Comparison of ENCODE assay signal across 23 cellular contexts in the genomic region with DNA sequence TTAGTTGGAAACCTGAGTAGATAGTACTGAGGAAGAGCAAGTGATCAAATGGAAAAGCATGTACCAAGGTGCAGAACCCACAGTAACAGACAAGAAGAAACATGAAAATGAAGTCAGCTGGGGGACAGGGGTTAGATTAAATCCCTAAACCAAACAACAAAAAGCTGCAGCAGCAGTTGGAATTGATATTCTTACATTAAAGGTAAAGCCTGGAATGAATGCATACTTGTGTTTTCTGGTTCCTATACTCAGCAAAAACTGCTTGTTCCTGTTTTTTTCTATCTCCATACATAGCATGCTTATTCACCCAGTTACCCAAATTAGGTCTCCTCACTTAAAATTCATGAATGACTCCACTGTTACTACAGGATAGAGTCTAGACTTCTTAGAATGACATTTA.
DNase-seq lines count a peak whose midpoint lies in the region; ATAC-seq and TF ChIP-seq lines count a peak whose summit lies in the region.
"Had no signal": no experiment of that assay in that cellular context is flagged by ENCODE, and none has a peak within 500 bp of the region (broad histone marks: within the 10 kb centered on the region; RNA-seq: fewer than 3 reads in every experiment).

No MANE protein-coding gene starts in this region.

- H3K9me3 Mint-ChIP-seq in HFFc6: peaks cover 12% of the 10 kb centered on the region

- H3K27me3 ChIP-seq in IMR-90 (ENCODE audit: control insufficient read depth, insufficient read depth, low read length): no peaks in the 10 kb centered on the region
- no peaks in the 10 kb centered on the region for H3K27me3 ChIP-seq in esophagus squamous epithelium
- H3K27me3 ChIP-seq: SJSA1 had no signal

- no peak overlapping the region for H3K27ac Mint-ChIP-seq in HFFc6
- H3K27ac Mint-ChIP-seq: CD8-positive, alpha-beta memory T cell; stimulated activated naive B cell treated with anti-CD40 and anti-IgM and Interleukin-4, amounts not matched to agents 10 μg/mL and 1 μg/mL and 100 μg/mL, for 72 hours; T-helper 17 cell had no signal

- H3K36me3 Mint-ChIP-seq in HFFc6 (ENCODE audit: low read depth): peaks cover 35% of the 10 kb centered on the region

- H3K79me1 ChIP-seq in IMR-90 (ENCODE audit: low read depth in 1 of 2, low read length in 2 of 2): peaks cover 27 to 33% of the 10 kb centered on the region in 2 experiments

- H3K36me3 ChIP-seq in IMR-90 (ENCODE audit: control insufficient read depth, insufficient read depth, low read length) (no peaks in the 10 kb centered on the region; the same call in 1 of the 2 replicates), esophagus squamous epithelium (no peaks in the 10 kb centered on the region)
- H3K36me3 ChIP-seq: WERI-Rb-1 had no signal

- H2AFZ ChIP-seq in IMR-90 (replicated peaks; ENCODE audit: low read length, poor library complexity): no peak overlapping the region

- H2BK5ac ChIP-seq in IMR-90 (ENCODE audit: low read depth, low read length, poor library complexity, severe bottlenecking): no peak overlapping the region

- TF ChIP-seq POLR2A in IMR-90 (IDR thresholded peaks at IDR 0.05; ENCODE audit: low read depth, low read length) (no peak), esophagus squamous epithelium (IDR thresholded peaks at IDR 0.05) (no peak)

- intact Hi-C loops in IMR-90 (cut with micrococcal nuclease): no loop called here
- intact Hi-C loops in esophagus squamous epithelium (cut with DNase I): no loop called here

- POLR2A ChIA-PET in IMR-90 (lab: Charles Lee; ENCODE audit: unreplicated experiment): no interaction called here

- CTCF ChIA-PET in IMR-90 (lab: Yijun Ruan, JAX): no interaction called here

- H4K5ac ChIP-seq in IMR-90 (ENCODE audit: low read depth, low read length): no peak overlapping the region

- ATAC-seq in IMR-90 (ENCODE audit: low read depth): no peak
- ATAC-seq: GM12878; natural killer cell; stimulated activated naive B cell treated with anti-CD40 and anti-IgM and Interleukin-4, amounts not matched to agents 10 μg/mL and 1 μg/mL and 100 μg/mL, for 72 hours; T-helper 17 cell had no signal

- H3K23ac ChIP-seq in IMR-90 (ENCODE audit: low read depth, low read length): no peak overlapping the region; the same call in 1 of the 2 replicates

- peak overlapping the region; percentile 33; the same call in 1 of the 2 replicates for H4K91ac ChIP-seq in IMR-90 (ENCODE audit: insufficient read depth, low read depth, low read length)

- H3K4me1 ChIP-seq in IMR-90 (ENCODE audit: control insufficient read depth, insufficient read depth, low read length) (peaks cover 9% of the 10 kb centered on the region), esophagus squamous epithelium (peaks cover 8 to 60% (median 20%) of the 10 kb centered on the region in 3 donors)

- H3K4me3 Mint-ChIP-seq in HFFc6: no peak overlapping the region
- H3K4me3 Mint-ChIP-seq: CD8-positive, alpha-beta memory T cell; natural killer cell; stimulated activated naive B cell treated with anti-CD40 and anti-IgM and Interleukin-4, amounts not matched to agents 10 μg/mL and 1 μg/mL and 100 μg/mL, for 72 hours; T-helper 17 cell had no signal

- no TSS peak for BruUV-seq in IMR-90 (replicated peaks; lab: Mats Ljungman, UMichigan)

- no peak overlapping the region for H3K14ac ChIP-seq in IMR-90 (replicated peaks; ENCODE audit: low read depth, low read length)

- no peak overlapping the region; the same call in 1 of the 2 replicates for H3K18ac ChIP-seq in IMR-90 (ENCODE audit: low read depth, low read length)

- H3K4ac ChIP-seq in IMR-90 (ENCODE audit: low read depth, low read length): no peak overlapping the region

- peaks cover 21% of the 10 kb centered on the region for H3K4me1 Mint-ChIP-seq in HFFc6 (ENCODE audit: low read depth)
- H3K4me1 Mint-ChIP-seq: T-helper 17 cell had no signal

- no peak overlapping the region for H3K4me2 ChIP-seq in IMR-90 (ENCODE audit: low read depth, low read length)

- H3K4me3 ChIP-seq in IMR-90 (ENCODE audit: insufficient read depth, low read depth, low read length) (no peak overlapping the region), esophagus squamous epithelium (no peak overlapping the region)
- H3K4me3 ChIP-seq: GM12878, SJSA1 had no signal

- peak; percentile 74 to 77 for DNase-seq in AML-193 (lab: John Stamatoyannopoulos, UW)
- no peak for DNase-seq in IMR-90
- peak; percentile 24 for DNase-seq in RPMI7951 (ENCODE audit: low read depth)
- DNase-seq in esophagus squamous epithelium (lab: John Stamatoyannopoulos, UW): no peak
- DNase-seq in A172 (ENCODE audit: low spot score): no peak
- no peak for DNase-seq in NCI-H510A treated with DMSO at 0.1 percent for 48 hours (lab: John Stamatoyannopoulos, UW)
- DNase-seq in activated CD8-positive, alpha-beta memory T cell treated with anti-CD3 and anti-CD28 coated beads for 24 hours: no peak
- no peak for DNase-seq in HFFc6
- DNase-seq: activated CD4-positive, alpha-beta T cell treated with anti-CD3 and anti-CD28 coated beads, Interleukin-2, amount 50 U/mL, for 48 hours; activated gamma-delta T cell; caudate nucleus; CD8-positive, alpha-beta memory T cell; DMS53; mesendoderm; natural killer cell; NCI-H1105; posterior cingulate gyrus; stimulated activated CD4-positive, alpha-beta T cell treated with anti-CD3 and anti-CD28 coated beads, Interleukin-2, amount 100 ng/mL, for 24 hours; stimulated activated naive B cell treated with anti-CD40 and anti-IgM and Interleukin-4, amounts not matched to agents 10 μg/mL and 1 μg/mL and 100 μg/mL, for 72 hours; T-helper 17 cell; WERI-Rb-1 had no signal

- no peak overlapping the region for H3K9ac ChIP-seq in IMR-90 (ENCODE audit: low read depth, low read length)

- H4K8ac ChIP-seq in IMR-90 (ENCODE audit: low read depth in 2 of 2, low read length in 2 of 2): no peak overlapping the region

- dilution Hi-C loops in IMR-90 (cut with HindIII; ENCODE audit: low sequenced_read_pairs, unreplicated experiment): no loop called here

- in situ Hi-C loops in IMR-90 (cut with MboI; ENCODE audit: low sequenced_read_pairs): no loop called here

- peak overlapping the region; percentile 76; the same call in 1 of the 2 replicates for H3K27ac ChIP-seq in IMR-90 (ENCODE audit: insufficient read depth, low read length)
- H3K27ac ChIP-seq in esophagus squamous epithelium: peak overlapping the region; percentile 18 to 76 (median 49)
- H3K27ac ChIP-seq: SJSA1, WERI-Rb-1 had no signal

- no peak overlapping the region for H2AK9ac ChIP-seq in IMR-90 (replicated peaks; ENCODE audit: low read depth, low read length, poor library complexity)

- no peaks in the 10 kb centered on the region for H3K9me3 ChIP-seq in IMR-90 (ENCODE audit: control insufficient read depth, insufficient read depth, low read length)
- peaks cover 0 to 11% (median 7%) of the 10 kb centered on the region in 3 donors for H3K9me3 ChIP-seq in esophagus squamous epithelium

- no peak overlapping the region for H3K56ac ChIP-seq in IMR-90 (ENCODE audit: extremely low read depth, insufficient read depth, low read length)

- no peak for TF ChIP-seq RAD21 in IMR-90 (IDR thresholded peaks at IDR 0.05; ENCODE audit: low read length)

- H3K9me1 ChIP-seq in IMR-90 (ENCODE audit: insufficient read depth, low read length): 0 out of 2 replicates have a peak, but pooled peaks cover 3% of the 10 kb centered on the region

- H4K20me1 ChIP-seq in IMR-90 (ENCODE audit: insufficient read depth, low read length): peaks cover under 1% of the 10 kb centered on the region; the same call in 1 of the 2 replicates

- TF ChIP-seq CTCF in IMR-90 (conservative IDR thresholded peaks at IDR 0.05; ENCODE audit: low read depth, low read length): no peak
- no peak for TF ChIP-seq CTCF in esophagus squamous epithelium (IDR thresholded peaks at IDR 0.05)
- no peak for TF ChIP-seq CTCF in HFFc6 (IDR thresholded peaks at IDR 0.05)

- no peaks in the 10 kb centered on the region for H3K27me3 Mint-ChIP-seq in HFFc6 (ENCODE audit: insufficient read depth)
- H3K27me3 Mint-ChIP-seq: stimulated activated naive B cell treated with anti-CD40 and anti-IgM and Interleukin-4, amounts not matched to agents 10 μg/mL and 1 μg/mL and 100 μg/mL, for 72 hours; T-helper 17 cell had no signal

- H2BK20ac ChIP-seq in IMR-90 (ENCODE audit: low read depth, low read length): no peak overlapping the region

- H2BK120ac ChIP-seq in IMR-90 (ENCODE audit: low read depth, low read length): no peak overlapping the region; the same call in 1 of the 2 replicates

- H2BK15ac ChIP-seq in IMR-90 (ENCODE audit: low read depth, low read length): no peak overlapping the region

- H2AK5ac ChIP-seq in IMR-90 (ENCODE audit: low read depth, low read length): no peak overlapping the region

TF ChIP-seq in IMR-90, 13 proteins besides CTCF, POLR2A, EP300 and RAD21:
- TF ChIP-seq BHLHE40 (IDR thresholded peaks at IDR 0.05; ENCODE audit: low read depth, low read length) (no peak), CEBPB (IDR thresholded peaks at IDR 0.05; ENCODE audit: low read depth, low read length) (no peak), RFX5 (IDR thresholded peaks at IDR 0.05; ENCODE audit: low read depth, low read length) (no peak), FOS (IDR thresholded peaks at IDR 0.05; ENCODE audit: low read depth, low read length) (no peak), MXI1 (IDR thresholded peaks at IDR 0.05; ENCODE audit: borderline replicate concordance, low read depth, low read length) (no peak), NFE2L2 (IDR thresholded peaks at IDR 0.05; ENCODE audit: low read depth, low read length) (no peak)

Comparison
In these comparisons a context has a peak if more than half of its experiments do, and no peak if none do; other contexts are left out.
1. DNase-seq: peak in AML-193 (2 of 2) and RPMI7951 (single experiment); none in IMR-90 (single experiment), esophagus squamous epithelium (single experiment), A172 (single experiment), NCI-H510A treated with DMSO at 0.1 percent for 48 hours (single experiment), activated CD8-positive, alpha-beta memory T cell treated with anti-CD3 and anti-CD28 coated beads for 24 hours (single experiment) and HFFc6 (single experiment).